ENCODE assay signal across 1 cellular context in genomic region chr18:32096936-32097335, GRCh38.
TF ChIP-seq lines count a peak whose summit lies in the region.

No MANE protein-coding gene starts in this region.

TF ChIP-seq in GM12878, 131 proteins besides CTCF, POLR2A, EP300 and RAD21:
- TF ChIP-seq ZBTB11 (CRISPR knock-in tag; IDR thresholded peaks at IDR 0.05) (no peak), IRF4 (IDR thresholded peaks at IDR 0.05; ENCODE audit: low read depth, low read length) (no peak), ZNF687 (IDR thresholded peaks at IDR 0.05) (no peak), PBX3 (IDR thresholded peaks at IDR 0.05; ENCODE audit: insufficient replicate concordance, low read depth, low read length) (no peak), RELB (IDR thresholded peaks at IDR 0.05; ENCODE audit: low read depth) (no peak), ZNF592 (IDR thresholded peaks at IDR 0.05) (no peak), IKZF2 (IDR thresholded peaks at IDR 0.05) (no peak), STAT1 (conservative IDR thresholded peaks at IDR 0.05) (no peak), USF1 (IDR thresholded peaks at IDR 0.05; ENCODE audit: borderline replicate concordance, extremely low read length, insufficient read depth, low read depth, low read length) (no peak), CBX3 (IDR thresholded peaks at IDR 0.05; ENCODE audit: borderline replicate concordance, low read depth) (no peak), USF2 (IDR thresholded peaks at IDR 0.05; ENCODE audit: borderline replicate concordance, low read depth, low read length) (no peak), MAX (IDR thresholded peaks at IDR 0.05; ENCODE audit: low read depth, low read length) (no peak), CHD2 (IDR thresholded peaks at IDR 0.05; ENCODE audit: borderline replicate concordance, low read depth, low read length) (no peak), SMAD5 (IDR thresholded peaks at IDR 0.05; ENCODE audit: low read depth) (no peak), ELK1 (IDR thresholded peaks at IDR 0.05; ENCODE audit: low read depth, low read length) (no peak), SMARCA5 (IDR thresholded peaks at IDR 0.05) (no peak), GATAD2B (conservative IDR thresholded peaks at IDR 0.05; ENCODE audit: low read depth) (no peak), CEBPZ (IDR thresholded peaks at IDR 0.05; ENCODE audit: low read depth, low read length) (no peak), SP1 (IDR thresholded peaks at IDR 0.05; ENCODE audit: low read depth, low read length) (no peak), MLLT1 (IDR thresholded peaks at IDR 0.05) (no peak)
